ENCODE assay signal across 21 cellular contexts in genomic region chr1:228209657-228210056, GRCh38. TPM values are rescaled to one million over a fixed set of nuclear protein-coding genes. Genes with fewer than 3 reads are reported as not detected.
A peak's percentile ranks its signal among the peaks of the same experiment; 100 is the strongest.
DNase-seq lines count a peak whose midpoint lies in the region; ATAC-seq, FAIRE-seq and TF ChIP-seq lines count a peak whose summit lies in the region.
"Had no signal": no experiment of that assay in that cellular context is flagged by ENCODE, and none has a peak within 500 bp of the region (broad histone marks: within the 10 kb centered on the region; RNA-seq: fewer than 3 reads in every experiment).

No MANE protein-coding gene starts in this region.

- peaks cover 0 to 17% (median 0%) of the 10 kb centered on the region in 9 donors for H3K36me3 ChIP-seq in heart left ventricle
- no peaks in the 10 kb centered on the region for H3K36me3 ChIP-seq in PC-9 (ENCODE audit: low read depth)
- no peaks in the 10 kb centered on the region for H3K36me3 ChIP-seq in bronchial epithelial cell (ENCODE audit: control insufficient read depth, insufficient read depth, low read length)
- peaks cover 0 to 14% of the 10 kb centered on the region in 2 donors for H3K36me3 ChIP-seq in psoas muscle (ENCODE audit: insufficient read depth in 1 of 2, low read depth in 1 of 2)
- H3K36me3 ChIP-seq: SJCRH30 had no signal

- peaks cover 6% of the 10 kb centered on the region for H3K4me1 Mint-ChIP-seq in activated CD4-positive, alpha-beta memory T cell treated with anti-CD3 and anti-CD28 coated beads, Interleukin-2, amount 10 ng/mL, durations not matched to agents 7 days and 5 days

- H3F3A ChIP-seq in PC-9 (ENCODE audit: insufficient read depth, low read depth) = peaks cover 10% of the 10 kb centered on the region

- H3K9me3 Mint-ChIP-seq in activated CD4-positive, alpha-beta memory T cell treated with anti-CD3 and anti-CD28 coated beads, Interleukin-2, amount 10 ng/mL, durations not matched to agents 7 days and 5 days = no peaks in the 10 kb centered on the region

- no peaks in the 10 kb centered on the region for H3K79me2 ChIP-seq in PC-9 (ENCODE audit: low read depth)

- H3K4me1 ChIP-seq in heart left ventricle (peaks cover 0 to 72% (median 31%) of the 10 kb centered on the region in 12 donors), PC-9 (replicated peaks; ENCODE audit: insufficient read depth) (peaks cover 9% of the 10 kb centered on the region), psoas muscle (peaks cover 61% of the 10 kb centered on the region)

- H3K27ac ChIP-seq in heart left ventricle (peak overlapping the region; percentile 23 to 100 (median 95)), PC-9 (peak overlapping the region; percentile 39), psoas muscle (peak overlapping the region; percentile 99)
- H3K27ac ChIP-seq: SJCRH30 had no signal

- TF ChIP-seq CTCF in heart left ventricle (IDR thresholded peaks at IDR 0.05) (no peak), PC-9 (conservative IDR thresholded peaks at IDR 0.05) (no peak), bronchial epithelial cell (IDR thresholded peaks at IDR 0.05; ENCODE audit: insufficient read depth, low read length, severe bottlenecking) (no peak), psoas muscle (IDR thresholded peaks at IDR 0.05) (no peak)

- FAIRE-seq in bronchial epithelial cell (lab: Jason Lieb, UNC) = peak; percentile 18
- FAIRE-seq: H1 had no signal

- WGBS in heart left ventricle, 4 donors = 52 to 70% (median 66%) methylated on average over 2 to 3 of the region's 3 CpGs
- WGBS in psoas muscle, 3 donors = 22 to 47% (median 33%) methylated on average over 3 of the region's 3 CpGs

- H3K4me3 ChIP-seq in heart left ventricle (peak overlapping the region; percentile 20 to 93 (median 67)), PC-9 (no peak overlapping the region), bronchial epithelial cell (ENCODE audit: low read depth, low read length) (no peak overlapping the region), psoas muscle (peak overlapping the region; percentile 91)
- H3K4me3 ChIP-seq: SJCRH30 had no signal

- no peak overlapping the region for H3K4me2 ChIP-seq in PC-9

- H3K27ac Mint-ChIP-seq in activated CD4-positive, alpha-beta memory T cell treated with anti-CD3 and anti-CD28 coated beads, Interleukin-2, amount 10 ng/mL, durations not matched to agents 7 days and 5 days = no peak overlapping the region
- H3K27ac Mint-ChIP-seq: B cell had no signal

- DNase-seq in heart left ventricle (no peak), left ventricle myocardium superior (no peak), PC-9 (no peak), bronchial epithelial cell (ENCODE audit: low read depth) (no peak), psoas muscle (no peak)
- DNase-seq in activated CD4-positive, alpha-beta memory T cell treated with anti-CD3 and anti-CD28 coated beads, Interleukin-2, amount 10 ng/mL, durations not matched to agents 7 days and 5 days = no peak
- DNase-seq: GDM1, MM.1S, NCI-H1048, NCI-H1417 treated with DMSO at 0.1 percent for 48 hours, NCI-H187 treated with DMSO at 0.1 percent for 48 hours, NCI-H2107, NCI-H446 treated with DMSO at 0.1 percent for 48 hours, NCI-H526 treated with DMSO at 0.1 percent for 48 hours, RPMI8226 had no signal

- no TSS peak for BruUV-seq in PC-9 (replicated peaks; lab: Mats Ljungman, UMichigan)

- no peaks in the 10 kb centered on the region for H3K36me3 Mint-ChIP-seq in activated CD4-positive, alpha-beta memory T cell treated with anti-CD3 and anti-CD28 coated beads, Interleukin-2, amount 10 ng/mL, durations not matched to agents 7 days and 5 days (ENCODE audit: low read depth)
- H3K36me3 Mint-ChIP-seq: CD14-positive monocyte had no signal

- H3K27me3 ChIP-seq in heart left ventricle = peaks cover 0 to 10% (median 0%) of the 10 kb centered on the region in 9 donors
- no peaks in the 10 kb centered on the region for H3K27me3 ChIP-seq in PC-9 (ENCODE audit: insufficient read depth, low read depth)
- H3K27me3 ChIP-seq in bronchial epithelial cell (ENCODE audit: control insufficient read depth, insufficient read depth, low read length) = peaks cover 13% of the 10 kb centered on the region
- no peaks in the 10 kb centered on the region for H3K27me3 ChIP-seq in psoas muscle (ENCODE audit: insufficient read depth in 3 of 3, low read length in 2 of 3)

- ATAC-seq in heart left ventricle (no peak), left ventricle myocardium superior (no peak), psoas muscle (peak; percentile 1 to 4 (median 2)), GM18502 (IDR thresholded peaks at IDR 0.05; ENCODE audit: poor library complexity, unreplicated experiment) (no peak), HG03039 (IDR thresholded peaks at IDR 0.05; ENCODE audit: unreplicated experiment) (no peak)

- TF ChIP-seq POLR2A in heart left ventricle (IDR thresholded peaks at IDR 0.05) = no peak

- H3K9me2 ChIP-seq in PC-9 (ENCODE audit: insufficient read depth) = no peaks in the 10 kb centered on the region

- no peak overlapping the region for H2AFZ ChIP-seq in PC-9

- POLR2A ChIA-PET in PC-9 (lab: Charles Lee; ENCODE audit: unreplicated experiment) = no interaction called here
- POLR2A ChIA-PET in activated CD4-positive, alpha-beta memory T cell treated with anti-CD3 and anti-CD28 coated beads, Interleukin-2, amount 10 ng/mL, durations not matched to agents 7 days and 5 days (lab: Charles Lee) = no interaction called here

- CTCF ChIA-PET in PC-9 (lab: Charles Lee) = no interaction called here
- CTCF ChIA-PET in activated CD4-positive, alpha-beta memory T cell treated with anti-CD3 and anti-CD28 coated beads, Interleukin-2, amount 10 ng/mL, durations not matched to agents 7 days and 5 days (lab: Charles Lee) = interaction anchor here (1.7 kb wide), 1 partner anchor 43 kb away, joined by 4 read pairs; no protein-coding TSS in a partner anchor

- H4K20me1 ChIP-seq in PC-9 (ENCODE audit: insufficient read depth) = no peaks in the 10 kb centered on the region

- no peak overlapping the region for H3K4me3 Mint-ChIP-seq in activated CD4-positive, alpha-beta memory T cell treated with anti-CD3 and anti-CD28 coated beads, Interleukin-2, amount 10 ng/mL, durations not matched to agents 7 days and 5 days
- H3K4me3 Mint-ChIP-seq: B cell, CD14-positive monocyte had no signal

- intact Hi-C loops in heart left ventricle (cut with DNase I) = loop anchor here in 6 of 10 donors (2.0 to 10.0 kb wide), 3 partner anchors 42 to 245 kb away; partner anchors contain the start of gene IBA57 (in 3 of the 6)
- intact Hi-C loops in left ventricle myocardium superior (cut with micrococcal nuclease) = no loop called here
- intact Hi-C loops in PC-9 (cut with micrococcal nuclease; ENCODE audit: unreplicated experiment) = loop anchor here (1.0 to 5.0 kb wide), 3 partner anchors 78 to 308 kb away; no protein-coding TSS in a partner anchor
- intact Hi-C loops in psoas muscle (cut with DNase I) = loop anchor here in 1 of 2 donors (5.0 to 10.0 kb wide), 2 partner anchors 68 to 275 kb away; partner anchors contain the start of gene RNF187

- H3K9me3 ChIP-seq in heart left ventricle (no peaks in the 10 kb centered on the region), PC-9 (ENCODE audit: insufficient read depth, low read depth) (no peaks in the 10 kb centered on the region), psoas muscle (no peaks in the 10 kb centered on the region)
- H3K9me3 ChIP-seq: SJCRH30 had no signal

- peaks cover 2% of the 10 kb centered on the region for H3K27me3 Mint-ChIP-seq in activated CD4-positive, alpha-beta memory T cell treated with anti-CD3 and anti-CD28 coated beads, Interleukin-2, amount 10 ng/mL, durations not matched to agents 7 days and 5 days

RNA-seq across cellular contexts. Expression of gene OBSCN, which starts 1.8 kb away (rescaled TPM):
- 100 to 1,000 TPM; 238 to 460 (median 354) TPM for total RNA-seq in heart left ventricle
- polyA plus RNA-seq in heart left ventricle = 100 to 1,000 TPM; 155 to 524 TPM
- 316 TPM for total RNA-seq in left ventricle myocardium superior
- 62.9 and 91.7 TPM in 2 replicates for total RNA-seq in PC-9 (2021)
- total RNA-seq in bronchial epithelial cell = 6.3 and 7.6 TPM in 2 replicates
- total RNA-seq in psoas muscle = 1,000 to 10,000 TPM; 1,061 to 1,869 (median 1,568) TPM
- 100 to 1,000 TPM; 397 to 658 (median 442) TPM for polyA plus RNA-seq in psoas muscle
- 1 to 10 TPM; 6.6 to 8.0 TPM for total RNA-seq in activated CD4-positive, alpha-beta memory T cell treated with anti-CD3 and anti-CD28 coated beads, Interleukin-2, amount 10 ng/mL, durations not matched to agents 7 days and 5 days

RNA-seq across cellular contexts. Expression of gene IBA57, which starts 44.1 kb away (rescaled TPM):
- total RNA-seq in heart left ventricle (10 to 100 TPM in 7 of 9 donors, 1 to 10 TPM in 2; 8.7 to 18.6 (median 12.3) TPM), left ventricle myocardium superior (11.2 TPM), PC-9 (2021) (7.8 and 13.8 TPM in 2 replicates), bronchial epithelial cell (2.0 and 2.6 TPM in 2 replicates), psoas muscle (10 to 100 TPM; 11.3 to 26.2 (median 17.8) TPM)
- polyA plus RNA-seq in heart left ventricle (10 to 100 TPM in 1 of 2 donors, 1 to 10 TPM in 1; 4.8 to 11.3 TPM), psoas muscle (10 to 100 TPM in 2 of 3 donors, 1 to 10 TPM in 1; 7.7 to 16.0 (median 11.5) TPM)
- 1 to 10 TPM; 4.5 to 5.2 TPM for total RNA-seq in activated CD4-positive, alpha-beta memory T cell treated with anti-CD3 and anti-CD28 coated beads, Interleukin-2, amount 10 ng/mL, durations not matched to agents 7 days and 5 days

RNA-seq across cellular contexts. Expression of gene GJC2, which starts 59.9 kb away (rescaled TPM):
- total RNA-seq in heart left ventricle = 1 to 10 TPM in 3 of 9 donors, under 1 TPM in 6; 0.40 to 3.8 (median 0.88) TPM
- under 1 TPM; 0.61 to 0.78 TPM for polyA plus RNA-seq in heart left ventricle
- 1.7 TPM for total RNA-seq in left ventricle myocardium superior
- 2.1 and 3.4 TPM in 2 replicates for total RNA-seq in PC-9 (2021)
- total RNA-seq in bronchial epithelial cell = 2.9 and 5.5 TPM in 2 replicates
- under 1 TPM; 0.37 to 0.92 (median 0.52) TPM for total RNA-seq in psoas muscle
- under 1 TPM; 0.19 to 0.40 (median 0.20) TPM for polyA plus RNA-seq in psoas muscle
- total RNA-seq in activated CD4-positive, alpha-beta memory T cell treated with anti-CD3 and anti-CD28 coated beads, Interleukin-2, amount 10 ng/mL, durations not matched to agents 7 days and 5 days = under 1 TPM; 0.38 to 0.55 TPM
- polyA plus RNA-seq: CD14-positive monocyte had no signal

Comparison
In these comparisons a context has a peak if more than half of its experiments do, and no peak if none do; other contexts are left out.
1. ATAC-seq: peak in psoas muscle (4 of 4); none in heart left ventricle (0 of 4), left ventricle myocardium superior (single experiment), GM18502 (single experiment) and HG03039 (single experiment).
2. H3K27ac ChIP-seq: peak in every context shown above with its lines; median percentile 99 in psoas muscle; 95 in heart left ventricle; 39 in PC-9.
3. H3K4me3 ChIP-seq: peak in heart left ventricle (12 of 12) and psoas muscle (single experiment); none in PC-9 (single experiment) and bronchial epithelial cell (single experiment).